In genomic region chr17:76382305-76382802, GRCh38 we compare ENCODE assay signal across 7 cellular contexts. TPM values are rescaled to one million over a fixed set of nuclear protein-coding genes. Genes with fewer than 3 reads are reported as not detected.
DNase-seq lines count a peak whose midpoint lies in the region; FAIRE-seq and TF ChIP-seq lines count a peak whose summit lies in the region.

No MANE protein-coding gene starts in this region.

- H3K9ac ChIP-seq in Loucy (ENCODE audit: low read depth, low read length, poor library complexity, severe bottlenecking) (no peak overlapping the region), astrocyte (ENCODE audit: low read length) (peak overlapping the region; percentile 99)

- H3K79me2 ChIP-seq in Loucy (ENCODE audit: insufficient read depth, low read length) (no peaks in the 10 kb centered on the region), astrocyte (ENCODE audit: insufficient read depth, low read length) (peaks cover 55% of the 10 kb centered on the region)

- no peak for TF ChIP-seq POLR2A in H54 (IDR thresholded peaks at IDR 0.05; ENCODE audit: low read depth, low read length)

- FAIRE-seq in astrocyte (lab: Jason Lieb, UNC) (no peak), H54 (lab: Jason Lieb, UNC) (no peak), RCC 7860 (lab: Jason Lieb, UNC) (no peak)

- peaks cover 12% of the 10 kb centered on the region for H3K4me1 Mint-ChIP-seq in astrocyte (ENCODE audit: low read depth, unreplicated experiment)

- H3K9me2 ChIP-seq in Loucy (replicated peaks; ENCODE audit: low read depth, low read length), result no peaks in the 10 kb centered on the region

- DNase-seq in astrocyte (ENCODE audit: low read depth) (peak; percentile 61), iris pigment epithelial cell (ENCODE audit: low read depth) (peak; percentile 51), H54 (ENCODE audit: insufficient read length, low spot score) (no peak), RCC 7860 (ENCODE audit: low spot score) (no peak), NCI-H2171 treated with DMSO at 0.1 percent for 48 hours (lab: John Stamatoyannopoulos, UW) (no peak)
- peak; percentile 58 for DNase-seq in stimulated activated CD8-positive, alpha-beta memory T cell treated with anti-CD3 and anti-CD28 coated beads, Interleukin-4, amount 100 ng/mL, for 48 hours

- H3K27ac ChIP-seq in astrocyte (ENCODE audit: low read depth, low read length), result peak overlapping the region; percentile 99

- TF ChIP-seq CTCF in Loucy (conservative IDR thresholded peaks at IDR 0.05; ENCODE audit: low read length) (no peak), astrocyte (IDR thresholded peaks at IDR 0.05; ENCODE audit: insufficient read depth, low read depth, low read length) (no peak)

- H3F3A ChIP-seq in Loucy (ENCODE audit: low read depth), result no peaks in the 10 kb centered on the region

- H3K36me3 Mint-ChIP-seq in astrocyte (ENCODE audit: low read depth, unreplicated experiment), result peaks cover 7% of the 10 kb centered on the region

- H3K27ac Mint-ChIP-seq in astrocyte (ENCODE audit: unreplicated experiment), result peak overlapping the region; percentile 94

- H3K4me3 ChIP-seq in Loucy (ENCODE audit: low read length, poor library complexity, severe bottlenecking) (no peak overlapping the region), astrocyte (ENCODE audit: insufficient read depth, low read depth, low read length) (peak overlapping the region; percentile 86)

- H2AFZ ChIP-seq in Loucy (ENCODE audit: low read length) (no peak overlapping the region), astrocyte (ENCODE audit: low read depth, low read length) (no peak overlapping the region)

- H3K36me3 ChIP-seq in Loucy (ENCODE audit: insufficient read depth, low read length) (no peaks in the 10 kb centered on the region), astrocyte (ENCODE audit: insufficient read depth, low read length) (peaks cover 6% of the 10 kb centered on the region)

- no peaks in the 10 kb centered on the region for H3K27me3 Mint-ChIP-seq in astrocyte (ENCODE audit: low read depth, unreplicated experiment)

- peaks cover 22% of the 10 kb centered on the region for H3K4me1 ChIP-seq in Loucy (ENCODE audit: insufficient read depth, low read length, poor library complexity, severe bottlenecking)
- H3K4me1 ChIP-seq in astrocyte (ENCODE audit: insufficient read depth, low read length), result peaks cover 37% of the 10 kb centered on the region

- peak overlapping the region; percentile 88 for H3K4me2 ChIP-seq in Loucy (ENCODE audit: low read depth, low read length, poor library complexity, severe bottlenecking)
- peak overlapping the region; percentile 86 for H3K4me2 ChIP-seq in astrocyte (ENCODE audit: low read length)

- H3K4me3 Mint-ChIP-seq in astrocyte (ENCODE audit: unreplicated experiment), result peak overlapping the region; percentile 96

- H3K9me3 ChIP-seq in Loucy (ENCODE audit: insufficient read depth, low read depth, low read length), result no peaks in the 10 kb centered on the region
- no peaks in the 10 kb centered on the region for H3K9me3 ChIP-seq in astrocyte (ENCODE audit: insufficient read depth, low read depth, low read length)

- no peaks in the 10 kb centered on the region for H3K27me3 ChIP-seq in Loucy (ENCODE audit: insufficient read depth, low read length, poor library complexity, severe bottlenecking)
- no peaks in the 10 kb centered on the region for H3K27me3 ChIP-seq in astrocyte (ENCODE audit: insufficient read depth, low read length)

- H3K9me3 Mint-ChIP-seq in astrocyte (ENCODE audit: unreplicated experiment), result peaks cover 1% of the 10 kb centered on the region

- no peaks in the 10 kb centered on the region for H4K20me1 ChIP-seq in Loucy (ENCODE audit: insufficient read depth, low read length, poor library complexity, severe bottlenecking)
- peaks cover 19% of the 10 kb centered on the region for H4K20me1 ChIP-seq in astrocyte (ENCODE audit: insufficient read depth, low read length)

RNA-seq across cellular contexts. Expression of gene SPHK1, which starts 2.1 kb away (rescaled TPM):
- total RNA-seq in astrocyte, result 34.8 TPM in 2 replicates

RNA-seq across cellular contexts. Expression of gene PRPSAP1, which starts 28.6 kb away (rescaled TPM):
- 33.3 and 36.2 TPM in 2 replicates for total RNA-seq in astrocyte

Comparison
In these comparisons a context has a peak if more than half of its experiments do, and no peak if none do; other contexts are left out.
1. DNase-seq: peak in astrocyte (single experiment), iris pigment epithelial cell (single experiment) and stimulated activated CD8-positive, alpha-beta memory T cell treated with anti-CD3 and anti-CD28 coated beads, Interleukin-4, amount 100 ng/mL, for 48 hours (single experiment); none in H54 (single experiment), RCC 7860 (single experiment) and NCI-H2171 treated with DMSO at 0.1 percent for 48 hours (single experiment).